ENCODE assay signal across 30 cellular contexts in the genomic region with DNA sequence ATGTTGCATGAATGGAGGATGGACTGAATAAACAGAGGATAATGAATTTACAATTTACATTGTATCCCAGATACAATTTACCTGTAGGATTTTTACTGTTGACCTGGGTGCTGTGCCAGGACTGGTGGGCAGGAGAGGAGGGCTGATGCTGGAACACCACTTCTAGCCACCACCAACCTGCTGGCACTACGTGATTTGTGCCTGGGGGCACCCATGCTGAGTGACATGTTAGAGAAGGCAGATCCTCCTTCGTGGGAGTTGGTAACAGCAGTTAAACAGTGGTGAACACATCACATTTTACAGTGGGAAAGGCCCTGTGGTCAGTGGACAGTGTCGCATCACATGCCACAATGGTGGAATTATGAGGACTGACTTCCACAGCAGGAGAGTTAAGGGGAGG. TPM values are rescaled to one million over a fixed set of nuclear protein-coding genes. Genes with fewer than 3 reads are reported as not detected.
"Had no signal": no experiment of that assay in that cellular context is flagged by ENCODE, and none has a peak within 500 bp of the region (broad histone marks: within the 10 kb centered on the region; RNA-seq: fewer than 3 reads in every experiment).

No MANE protein-coding gene starts in this region.

- H3K27ac ChIP-seq: brain microvascular endothelial cell, coronary artery, dorsolateral prefrontal cortex, foreskin keratinocyte, gastrocnemius medialis, heart left ventricle, WERI-Rb-1 had no signal

- H3K9me3 ChIP-seq: gastrocnemius medialis, heart left ventricle had no signal

- ATAC-seq: activated CD4-positive, CD25-positive, alpha-beta regulatory T cell treated with anti-CD3 and anti-CD28 coated beads, Interleukin-2, amount 50 U/mL, for 24 hours; activated CD8-positive, alpha-beta T cell treated with anti-CD3 and anti-CD28 coated beads for 36 hours; activated T-cell treated with anti-CD3 and anti-CD28 coated beads, Interleukin-2, amount 50 U/mL, for 4 hours; activated T-helper 17 cell treated with anti-CD3 and anti-CD28 coated beads, Interleukin-2, amount 50 U/mL, for 72 hours; esophagus mucosa; foreskin keratinocyte; gastrocnemius medialis; heart left ventricle; T-helper 17 cell had no signal

- DNase-seq: activated B cell treated with CpG ODN at 0.5 μM for 24 hours; activated CD4-positive, alpha-beta T cell treated with anti-CD3 and anti-CD28 coated beads for 48 hours; activated CD4-positive, alpha-beta T cell treated with anti-CD3 and anti-CD28 coated beads, Interleukin-2, amount 50 U/mL, for 1 hour; activated CD4-positive, alpha-beta T cell treated with anti-CD3 and anti-CD28 coated beads, Interleukin-2, amount 50 U/mL, for 48 hours; activated CD8-positive, alpha-beta memory T cell treated with anti-CD3 and anti-CD28 coated beads for 24 hours; activated CD8-positive, alpha-beta T cell treated with anti-CD3 and anti-CD28 coated beads for 36 hours; activated effector memory CD4-positive, alpha-beta T cell treated with Interleukin-2 at 50 U/mL for 16 hours; activated gamma-delta T cell treated with Interleukin-2 at 50 U/mL for 16 hours; activated naive CD4-positive, alpha-beta T cell treated with anti-CD3 and anti-CD28 coated beads, Interleukin-2, amount 50 U/mL, for 16 hours; activated naive CD4-positive, alpha-beta T cell treated with Interleukin-2 at 50 U/mL for 16 hours; activated T-cell treated with anti-CD3 and anti-CD28 coated beads, Interleukin-2, amount 50 U/mL, for 4 hours; amniotic stem cell; anterior cingulate cortex; brain microvascular endothelial cell; dorsolateral prefrontal cortex; effector memory CD4-positive, alpha-beta T cell; endodermal cell; foreskin keratinocyte; gastrocnemius medialis; glutamatergic neuron; heart left ventricle; T-helper 17 cell; T1000; WERI-Rb-1 had no signal

- H3K4me3 ChIP-seq: coronary artery, dorsolateral prefrontal cortex, gastrocnemius medialis, heart left ventricle had no signal

- H3K36me3 ChIP-seq: brain microvascular endothelial cell, gastrocnemius medialis, heart left ventricle, WERI-Rb-1 had no signal

RNA-seq across cellular contexts. Expression of gene ANKRD34B, which starts 3.0 kb away (rescaled TPM):
- total RNA-seq: activated B cell treated with CpG ODN at 0.5 μM for 24 hours; activated CD8-positive, alpha-beta T cell treated with anti-CD3 and anti-CD28 coated beads for 36 hours; activated T-cell treated with anti-CD3 and anti-CD28 coated beads, Interleukin-2, amount 50 U/mL, for 4 hours; activated T-helper 17 cell treated with anti-CD3 and anti-CD28 coated beads, Interleukin-2, amount 50 U/mL, for 72 hours; bronchial epithelial cell; cardiac septum; esophagus mucosa; foreskin keratinocyte; gastrocnemius medialis; T-helper 17 cell had no signal
- polyA plus RNA-seq: foreskin keratinocyte, heart left ventricle had no signal
